ENCODE assay signal across 19 cellular contexts in the genomic region with DNA sequence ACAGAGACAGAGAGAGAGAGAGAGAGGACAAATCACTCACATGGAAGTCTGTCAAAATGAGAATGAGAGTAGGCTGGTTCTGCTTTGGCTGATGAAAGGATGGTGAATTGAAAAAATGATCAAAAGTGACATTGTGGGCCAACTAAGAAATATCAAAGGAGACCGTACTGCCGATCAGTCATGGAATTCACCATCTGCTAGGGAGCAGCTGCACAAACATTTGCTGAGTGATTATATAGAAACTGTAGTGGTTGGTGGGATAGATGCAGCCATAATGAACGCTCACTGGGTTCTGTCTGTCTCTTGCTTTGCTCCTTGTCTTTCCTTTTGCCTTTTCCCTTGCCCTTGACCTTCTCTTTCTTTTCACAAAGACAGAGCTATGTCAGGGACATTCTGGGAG.
"Had no signal": no experiment of that assay in that cellular context is flagged by ENCODE, and none has a peak within 500 bp of the region (broad histone marks: within the 10 kb centered on the region; RNA-seq: fewer than 3 reads in every experiment).

No MANE protein-coding gene starts in this region.

- H3K9me3 Mint-ChIP-seq: activated T-cell treated with anti-CD3 and anti-CD28 coated beads, Interleukin-2, amount 50 U/mL, for 24 hours; stimulated activated effector memory CD8-positive, alpha-beta T cell treated with anti-CD3 and anti-CD28 coated beads, Interleukin-12 subunit alpha, Interleukin-12 subunit beta, amount 100 ng/mL, for 72 hours had no signal

- H3K4me1 ChIP-seq: colonic mucosa, esophagus squamous epithelium, tibial artery, vagina had no signal

- H3K27ac Mint-ChIP-seq: activated CD8-positive, alpha-beta memory T cell treated with anti-CD3 and anti-CD28 coated beads, Interleukin-2, amount 10 ng/mL, durations not matched to agents 7 days and 5 days; activated naive CD4-positive, alpha-beta T cell treated with anti-CD3 and anti-CD28 coated beads, Interleukin-2, amount 50 U/mL, for 24 hours; activated T-cell treated with anti-CD3 and anti-CD28 coated beads, Interleukin-2, amount 50 U/mL, for 24 hours; naive thymus-derived CD4-positive, alpha-beta T cell; stimulated activated effector memory CD8-positive, alpha-beta T cell treated with anti-CD3 and anti-CD28 coated beads, Interleukin-12 subunit alpha, Interleukin-12 subunit beta, amount 100 ng/mL, for 72 hours had no signal

- H3K27me3 ChIP-seq: colonic mucosa, esophagus squamous epithelium, tibial artery, vagina had no signal

- H3K9me3 ChIP-seq: colonic mucosa, esophagus squamous epithelium, tibial artery, vagina had no signal

- H3K27me3 Mint-ChIP-seq: activated CD8-positive, alpha-beta memory T cell treated with anti-CD3 and anti-CD28 coated beads, Interleukin-2, amount 10 ng/mL, durations not matched to agents 7 days and 5 days; activated naive CD4-positive, alpha-beta T cell treated with anti-CD3 and anti-CD28 coated beads, Interleukin-2, amount 50 U/mL, for 24 hours had no signal

- H3K36me3 Mint-ChIP-seq: activated CD8-positive, alpha-beta memory T cell treated with anti-CD3 and anti-CD28 coated beads, Interleukin-2, amount 10 ng/mL, durations not matched to agents 7 days and 5 days; activated naive CD4-positive, alpha-beta T cell treated with anti-CD3 and anti-CD28 coated beads, Interleukin-2, amount 50 U/mL, for 24 hours; naive thymus-derived CD4-positive, alpha-beta T cell; stimulated activated effector memory CD8-positive, alpha-beta T cell treated with anti-CD3 and anti-CD28 coated beads, Interleukin-12 subunit alpha, Interleukin-12 subunit beta, amount 100 ng/mL, for 72 hours had no signal

- H3K4me1 Mint-ChIP-seq: activated CD8-positive, alpha-beta memory T cell treated with anti-CD3 and anti-CD28 coated beads, Interleukin-2, amount 10 ng/mL, durations not matched to agents 7 days and 5 days; activated naive CD4-positive, alpha-beta T cell treated with anti-CD3 and anti-CD28 coated beads, Interleukin-2, amount 50 U/mL, for 24 hours; naive thymus-derived CD4-positive, alpha-beta T cell; stimulated activated effector memory CD8-positive, alpha-beta T cell treated with anti-CD3 and anti-CD28 coated beads, Interleukin-12 subunit alpha, Interleukin-12 subunit beta, amount 100 ng/mL, for 72 hours had no signal

- DNase-seq: activated CD4-positive, alpha-beta T cell treated with anti-CD3 and anti-CD28 coated beads, Interleukin-2, amount 50 U/mL, for 4 hours; activated CD4-positive, CD25-positive, alpha-beta regulatory T cell treated with anti-CD3 and anti-CD28 coated beads, Interleukin-2, amount 50 U/mL, for 72 hours; activated CD8-positive, alpha-beta memory T cell treated with anti-CD3 and anti-CD28 coated beads, Interleukin-2, amount 10 ng/mL, durations not matched to agents 7 days and 5 days; activated effector memory CD4-positive, alpha-beta T cell treated with Interleukin-2 at 50 U/mL for 16 hours; activated T-cell treated with anti-CD3 and anti-CD28 coated beads, Interleukin-2, amount 50 U/mL, for 24 hours; caudate nucleus; colonic mucosa; esophagus squamous epithelium; foreskin fibroblast; left colon; midbrain; naive thymus-derived CD4-positive, alpha-beta T cell; right cardiac atrium; tibial artery had no signal

- H3K36me3 ChIP-seq: colonic mucosa, esophagus squamous epithelium, tibial artery, vagina had no signal

- H3K4me3 ChIP-seq: colonic mucosa, esophagus squamous epithelium, lung, smooth muscle cell, tibial artery, vagina had no signal

- H3K27ac ChIP-seq: colonic mucosa, esophagus squamous epithelium, tibial artery, vagina had no signal

- ATAC-seq: activated CD8-positive, alpha-beta memory T cell treated with anti-CD3 and anti-CD28 coated beads, Interleukin-2, amount 10 ng/mL, durations not matched to agents 7 days and 5 days; left colon; naive thymus-derived CD4-positive, alpha-beta T cell; right cardiac atrium; stimulated activated effector memory CD8-positive, alpha-beta T cell treated with anti-CD3 and anti-CD28 coated beads, Interleukin-12 subunit alpha, Interleukin-12 subunit beta, amount 100 ng/mL, for 72 hours had no signal

- H3K4me3 Mint-ChIP-seq: activated CD8-positive, alpha-beta memory T cell treated with anti-CD3 and anti-CD28 coated beads, Interleukin-2, amount 10 ng/mL, durations not matched to agents 7 days and 5 days; activated naive CD4-positive, alpha-beta T cell treated with anti-CD3 and anti-CD28 coated beads, Interleukin-2, amount 50 U/mL, for 24 hours; activated T-cell treated with anti-CD3 and anti-CD28 coated beads, Interleukin-2, amount 50 U/mL, for 24 hours; naive thymus-derived CD4-positive, alpha-beta T cell; stimulated activated effector memory CD8-positive, alpha-beta T cell treated with anti-CD3 and anti-CD28 coated beads, Interleukin-12 subunit alpha, Interleukin-12 subunit beta, amount 100 ng/mL, for 72 hours had no signal
